ENCODE assay signal across 8 cellular contexts in genomic region chr6:116969211-116969863, GRCh38.
DNase-seq lines count a peak whose midpoint lies in the region; FAIRE-seq and TF ChIP-seq lines count a peak whose summit lies in the region.

No MANE protein-coding gene starts in this region.

- POLR2A ChIA-PET in RWPE1 (lab: Yijun Ruan, JAX; ENCODE audit: low non-redundant PET) = no interaction called here

- FAIRE-seq in A204.1 (lab: Jason Lieb, UNC) = peak; percentile 72

- no peak overlapping the region for H4K8ac ChIP-seq in H9 (replicated peaks; ENCODE audit: insufficient read length, low read depth, low read length)

- no peaks in the 10 kb centered on the region for H3K4me1 Mint-ChIP-seq in H9

- H2AK5ac ChIP-seq in H9 (ENCODE audit: insufficient read length, low read length) = no peak overlapping the region

- no peak overlapping the region for H3K27ac ChIP-seq in H9 (ENCODE audit: insufficient read length, low read depth, low read length)
- no peak overlapping the region for H3K27ac ChIP-seq in RWPE1
- H3K27ac ChIP-seq in esophagus squamous epithelium = no peak overlapping the region
- H3K27ac ChIP-seq in osteoblast (ENCODE audit: low read depth, low read length) = no peak overlapping the region

- no peaks in the 10 kb centered on the region for H3K27me3 Mint-ChIP-seq in H9 (ENCODE audit: low read depth)

- no peak overlapping the region for H2BK20ac ChIP-seq in H9 (ENCODE audit: low read depth, low read length, poor library complexity, severe bottlenecking)

- H3K23ac ChIP-seq in H9 (ENCODE audit: insufficient read length, low read depth, low read length) = no peak overlapping the region

- no peak overlapping the region for H4K5ac ChIP-seq in H9 (ENCODE audit: insufficient read length, low read depth, low read length)

- H2BK15ac ChIP-seq in H9 (ENCODE audit: low read depth, low read length) = no peak overlapping the region

- H3K27me3 ChIP-seq in GM06990 (replicated peaks; ENCODE audit: control insufficient read depth, insufficient read depth, low read length) (no peaks in the 10 kb centered on the region), H9 (ENCODE audit: insufficient read depth, low read length) (no peaks in the 10 kb centered on the region), esophagus squamous epithelium (peaks cover 0 to 5% (median 0%) of the 10 kb centered on the region in 4 donors), osteoblast (ENCODE audit: insufficient read depth, low read length) (peaks cover 7% of the 10 kb centered on the region)

- H3K9me3 ChIP-seq in H9 (ENCODE audit: control insufficient read depth, low read depth, low read length) (no peaks in the 10 kb centered on the region), esophagus squamous epithelium (no peaks in the 10 kb centered on the region), osteoblast (ENCODE audit: low read depth, low read length) (no peaks in the 10 kb centered on the region)

- H2AFZ ChIP-seq in H9 (ENCODE audit: low read length) = no peak overlapping the region
- no peak overlapping the region for H2AFZ ChIP-seq in osteoblast (ENCODE audit: low read length)

- no peak for DNase-seq in GM06990 (ENCODE audit: extremely low read depth, insufficient read length)
- DNase-seq in H9 = no peak
- DNase-seq in LHCN-M2 (ENCODE audit: low read depth) = peak; percentile 50
- peak; percentile 66 for DNase-seq in RWPE1 (ENCODE audit: low spot score)
- DNase-seq in esophagus squamous epithelium (lab: John Stamatoyannopoulos, UW) = no peak
- DNase-seq in osteoblast (ENCODE audit: insufficient read length, low spot score, missing footprints) = peak; percentile 86
- DNase-seq in mesenteric fat pad (ENCODE audit: low spot score) = no peak

- intact Hi-C loops in esophagus squamous epithelium (cut with DNase I) = no loop called here

- no peaks in the 10 kb centered on the region for H3K23me2 ChIP-seq in H9 (ENCODE audit: insufficient read length, low read depth, low read length, poor library complexity, severe bottlenecking)

- CTCF ChIA-PET in RWPE1 (lab: Yijun Ruan, JAX) = interaction anchor here (0.6 to 2.0 kb wide), 8 partner anchors 12 to 589 kb away, joined by 3 to 8 read pairs (median 4); no protein-coding TSS in a partner anchor

- peaks cover 1% of the 10 kb centered on the region; the same call in 1 of the 2 replicates for H3K4me1 ChIP-seq in H9 (ENCODE audit: insufficient read depth, low read length)
- no peaks in the 10 kb centered on the region for H3K4me1 ChIP-seq in esophagus squamous epithelium
- no peaks in the 10 kb centered on the region for H3K4me1 ChIP-seq in osteoblast (ENCODE audit: insufficient read depth, low read length)

- H4K91ac ChIP-seq in H9 (ENCODE audit: insufficient read length, low read depth, low read length) = no peak overlapping the region

- H3K4me3 ChIP-seq in GM06990 (replicated peaks; ENCODE audit: low read depth, low read length) = no peak overlapping the region
- no peak overlapping the region for H3K4me3 ChIP-seq in esophagus squamous epithelium
- no peak overlapping the region for H3K4me3 ChIP-seq in osteoblast (ENCODE audit: insufficient read depth, low read length)

- no peaks in the 10 kb centered on the region for H3K9me3 Mint-ChIP-seq in H9

- H3K36me3 Mint-ChIP-seq in H9 (ENCODE audit: insufficient read depth in 1 of 3, low read depth in 3 of 3) = no peaks in the 10 kb centered on the region

- H4K20me1 ChIP-seq in H9 (ENCODE audit: control insufficient read depth, insufficient read depth, insufficient read length) (no peaks in the 10 kb centered on the region), osteoblast (ENCODE audit: insufficient read depth, low read length) (no peaks in the 10 kb centered on the region)

- no peak overlapping the region for H3K4me3 Mint-ChIP-seq in H9

- H3T11ph ChIP-seq in H9 (ENCODE audit: low read length) = no peak overlapping the region

- H3K27ac Mint-ChIP-seq in H9 = no peak overlapping the region

- H3K36me3 ChIP-seq in GM06990 (ENCODE audit: control insufficient read depth, insufficient read depth, low read length) (no peaks in the 10 kb centered on the region), esophagus squamous epithelium (no peaks in the 10 kb centered on the region), osteoblast (ENCODE audit: insufficient read depth, low read length) (no peaks in the 10 kb centered on the region)

- WGBS in H9 (ENCODE audit: extremely low coverage, insufficient read length, low lambda C conversion rate) = no CpG with 5 or more reads among the region's 5 CpGs
- WGBS in esophagus squamous epithelium, 2 donors = 29 to 32% methylated on average over 5 of the region's 5 CpGs

- no peak overlapping the region for H3K18ac ChIP-seq in H9 (ENCODE audit: insufficient read length, low read depth, low read length)

- no peak overlapping the region for H3K4me2 ChIP-seq in H9 (ENCODE audit: insufficient read depth, insufficient read length, low read length)
- no peak overlapping the region for H3K4me2 ChIP-seq in osteoblast (ENCODE audit: insufficient read depth, low read length)

- H3K79me2 ChIP-seq in H9 (ENCODE audit: insufficient read depth, low read length) (no peaks in the 10 kb centered on the region), osteoblast (ENCODE audit: insufficient read depth, low read length) (no peaks in the 10 kb centered on the region)

- H3K56ac ChIP-seq in H9 (ENCODE audit: insufficient read length, low read depth, low read length) = no peak overlapping the region

- H3K79me1 ChIP-seq in H9 (ENCODE audit: insufficient read depth, low read depth, low read length, poor library complexity, severe bottlenecking) = no peaks in the 10 kb centered on the region

- no peak overlapping the region for H3K9ac ChIP-seq in H9 (ENCODE audit: extremely low read depth, insufficient read length, low read length)

- H3K4ac ChIP-seq in H9 (ENCODE audit: low read depth, low read length) = no peak overlapping the region

- no peak for TF ChIP-seq POLR2A in esophagus squamous epithelium (IDR thresholded peaks at IDR 0.05)

- no peak overlapping the region for H2BK5ac ChIP-seq in H9 (ENCODE audit: insufficient read length, low read length)

- no peak overlapping the region for H2BK120ac ChIP-seq in H9 (ENCODE audit: low read depth, low read length, poor library complexity, severe bottlenecking)

- H2BK12ac ChIP-seq in H9 (ENCODE audit: insufficient read length, low read depth, low read length) = no peak overlapping the region

- TF ChIP-seq CTCF in GM06990 (IDR thresholded peaks at IDR 0.05; ENCODE audit: insufficient read depth, low read length, poor library complexity, severe bottlenecking) (peak; percentile 76), H9 (conservative IDR thresholded peaks at IDR 0.05) (peak; percentile 78), RWPE1 (conservative IDR thresholded peaks at IDR 0.05; ENCODE audit: low read depth) (peak; percentile 69), esophagus squamous epithelium (IDR thresholded peaks at IDR 0.05) (peak in 5 of 6 experiments; percentile 27 to 59 (median 39)), osteoblast (IDR thresholded peaks at IDR 0.05; ENCODE audit: extremely low read depth, low read depth, low read length) (peak; percentile 76)

- H3K14ac ChIP-seq in H9 (ENCODE audit: insufficient read depth, low read length) = no peak overlapping the region

Comparison
In these comparisons a context has a peak if more than half of its experiments do, and no peak if none do; other contexts are left out.
1. DNase-seq: peak in LHCN-M2 (single experiment), RWPE1 (single experiment) and osteoblast (single experiment); none in GM06990 (single experiment), H9 (single experiment), esophagus squamous epithelium (single experiment) and mesenteric fat pad (single experiment).
2. Peak in every context shown above with its lines, with median percentiles within 50 percentile points of each other: CTCF ChIP-seq.